ENCODE assay signal across 3 cellular contexts in genomic region chr10:132902656-132903575, GRCh38. TPM values are rescaled to one million over a fixed set of nuclear protein-coding genes. Genes with fewer than 3 reads are reported as not detected.
"Had no signal": no experiment of that assay in that cellular context is flagged by ENCODE, and none has a peak within 500 bp of the region (broad histone marks: within the 10 kb centered on the region; RNA-seq: fewer than 3 reads in every experiment).

No MANE protein-coding gene starts in this region.

RNA-seq across cellular contexts. Expression of gene CFAP46, which starts 39.5 kb away (rescaled TPM):
- total RNA-seq: activated CD4-positive, alpha-beta memory T cell treated with anti-CD3 and anti-CD28 coated beads, Interleukin-2, amount 10 ng/mL, durations not matched to agents 7 days and 5 days; activated CD4-positive, alpha-beta T cell treated with anti-CD3 and anti-CD28 coated beads, Interleukin-2, amount 10 ng/mL, durations not matched to agents 7 days and 5 days had no signal
- polyA plus RNA-seq: urinary bladder had no signal
